ENCODE assay signal across 23 cellular contexts in the genomic region with DNA sequence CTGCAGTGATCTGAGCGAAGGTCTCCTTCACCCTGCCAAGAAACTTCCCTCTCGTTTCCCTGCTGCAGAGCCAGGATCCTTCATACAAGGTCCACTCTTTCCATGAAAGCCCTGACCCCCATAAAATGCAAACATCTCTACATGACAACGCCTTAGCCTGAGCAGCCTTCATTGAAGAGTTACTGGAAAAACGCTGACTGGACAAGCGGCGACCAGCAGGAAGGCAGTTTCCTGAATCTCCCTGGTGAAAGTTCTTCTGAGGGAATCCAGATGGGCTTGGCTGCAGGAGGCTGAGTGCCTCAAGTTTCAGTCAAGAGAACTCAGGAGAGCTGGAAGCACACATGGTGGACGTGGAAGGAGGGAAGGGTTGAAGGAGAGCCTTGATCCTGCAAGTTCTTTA. TPM values are rescaled to one million over a fixed set of nuclear protein-coding genes. Genes with fewer than 3 reads are reported as not detected.
DNase-seq lines count a peak whose midpoint lies in the region; ATAC-seq, FAIRE-seq and TF ChIP-seq lines count a peak whose summit lies in the region.
"Had no signal": no experiment of that assay in that cellular context is flagged by ENCODE, and none has a peak within 500 bp of the region (broad histone marks: within the 10 kb centered on the region; RNA-seq: fewer than 3 reads in every experiment).

No MANE protein-coding gene starts in this region.

- intact Hi-C loops in HepG2 (cut with micrococcal nuclease; ENCODE audit: unreplicated experiment) (no loop called here), right lobe of liver (cut with DNase I) (no loop called here)
- intact Hi-C loops in activated naive CD4-positive, alpha-beta T cell treated with anti-CD3 and anti-CD28 coated beads for 36 hours (cut with micrococcal nuclease), result no loop called here

- H3K9me3 ChIP-seq in HepG2 (ENCODE audit: low read length) (no peaks in the 10 kb centered on the region), right lobe of liver (no peaks in the 10 kb centered on the region), RWPE2 (ENCODE audit: severe bottlenecking) (no peaks in the 10 kb centered on the region)
- H3K9me3 ChIP-seq: HAP-1 had no signal

- H3K27me3 ChIP-seq in HepG2 (ENCODE audit: control insufficient read depth in 1 of 2, insufficient read depth in 2 of 2, low read length in 2 of 2), result peaks cover 0 to 25% of the 10 kb centered on the region in 2 experiments; a peak in 4 of 5 replicates
- H3K27me3 ChIP-seq in right lobe of liver, result no peaks in the 10 kb centered on the region
- no peaks in the 10 kb centered on the region for H3K27me3 ChIP-seq in RWPE2 (ENCODE audit: insufficient read depth, poor library complexity, severe bottlenecking)

- H3K4me1 ChIP-seq in HepG2 (ENCODE audit: insufficient read depth, low read length) (no peaks in the 10 kb centered on the region), right lobe of liver (no peaks in the 10 kb centered on the region), RWPE2 (ENCODE audit: insufficient read depth, poor library complexity, severe bottlenecking) (peaks cover 10% of the 10 kb centered on the region)
- H3K4me1 ChIP-seq: HAP-1 had no signal

- H4K20me1 ChIP-seq in HepG2 (ENCODE audit: insufficient read depth, low read length), result no peaks in the 10 kb centered on the region

- no peak overlapping the region for H3K27ac ChIP-seq in HepG2 (ENCODE audit: extremely low read length, insufficient read depth, low read length)
- no peak overlapping the region for H3K27ac ChIP-seq in right lobe of liver
- peak overlapping the region; percentile 57 for H3K27ac ChIP-seq in RWPE2 (ENCODE audit: poor library complexity, severe bottlenecking)
- H3K27ac ChIP-seq in epithelial cell of prostate, result peak overlapping the region; percentile 81

- H3K4me1 Mint-ChIP-seq in activated naive CD4-positive, alpha-beta T cell treated with anti-CD3 and anti-CD28 coated beads for 36 hours (ENCODE audit: low read depth), result no peaks in the 10 kb centered on the region
- H3K4me1 Mint-ChIP-seq: CD4-positive, alpha-beta memory T cell had no signal

- H2AFZ ChIP-seq in HepG2 (ENCODE audit: low read length), result no peak overlapping the region
- H2AFZ ChIP-seq: GM23338 had no signal

- H3K4me2 ChIP-seq in HepG2 (ENCODE audit: low read depth, low read length), result no peak overlapping the region
- H3K4me2 ChIP-seq: GM23338 had no signal

- POLR2A ChIA-PET in HepG2 (lab: Yijun Ruan, JAX), result no interaction called here

- no peaks in the 10 kb centered on the region for H3K9me3 Mint-ChIP-seq in activated naive CD4-positive, alpha-beta T cell treated with anti-CD3 and anti-CD28 coated beads for 36 hours
- H3K9me3 Mint-ChIP-seq: CD4-positive, alpha-beta memory T cell; GM23338; HFFc6 had no signal

- H3K4me3 ChIP-seq in HepG2 (replicated peaks in 1 of 3; ENCODE audit: insufficient read depth in 1 of 3, low read depth in 2 of 3, low read length in 3 of 3), result no peak overlapping the region
- no peak overlapping the region for H3K4me3 ChIP-seq in right lobe of liver
- no peak overlapping the region for H3K4me3 ChIP-seq in RWPE2 (ENCODE audit: severe bottlenecking)
- H3K4me3 ChIP-seq: GM23338, HAP-1 had no signal

- no peak overlapping the region for H3K4me3 Mint-ChIP-seq in activated naive CD4-positive, alpha-beta T cell treated with anti-CD3 and anti-CD28 coated beads for 36 hours
- H3K4me3 Mint-ChIP-seq: CD4-positive, alpha-beta memory T cell; GM23338 had no signal

- H3K27me3 Mint-ChIP-seq in activated naive CD4-positive, alpha-beta T cell treated with anti-CD3 and anti-CD28 coated beads for 36 hours (ENCODE audit: low read depth), result peaks cover 39% of the 10 kb centered on the region

- no peak for FAIRE-seq in HepG2 (lab: Jason Lieb, UNC)
- FAIRE-seq: G401.6, GM12892, GM19239, H54 had no signal

- in situ Hi-C loops in HepG2 (cut with HindIII; ENCODE audit: extremely low pct_ligation_motif_present, low pct_unique_long_range_greater_than_20kb), result no loop called here

- H3K36me3 ChIP-seq in HepG2 (replicated peaks in 1 of 2; ENCODE audit: control insufficient read depth in 1 of 2, insufficient read depth in 2 of 2, low read length in 2 of 2) (no peaks in the 10 kb centered on the region), right lobe of liver (no peaks in the 10 kb centered on the region), RWPE2 (ENCODE audit: low read depth) (no peaks in the 10 kb centered on the region)
- H3K36me3 ChIP-seq: HAP-1 had no signal

- no TSS peak for BruUV-seq in HepG2 (replicated peaks; lab: Mats Ljungman, UMichigan)

- TF ChIP-seq POLR2A in HepG2 (IDR thresholded peaks at IDR 0.05; ENCODE audit: insufficient read depth in 1 of 2, low read depth in 2 of 2, low read length in 2 of 2) (no peak), right lobe of liver (IDR thresholded peaks at IDR 0.05) (no peak)

- WGBS in HepG2 (ENCODE audit: low lambda C conversion rate), result 7% methylated on average over 7 of the region's 7 CpGs
- WGBS in right lobe of liver (ENCODE audit: insufficient coverage, low coverage, low lambda C conversion rate, missing lambda C conversion rate), result 33% methylated on average over 6 of the region's 7 CpGs

- H3K27ac Mint-ChIP-seq in activated naive CD4-positive, alpha-beta T cell treated with anti-CD3 and anti-CD28 coated beads for 36 hours, result no peak overlapping the region
- H3K27ac Mint-ChIP-seq: CD4-positive, alpha-beta memory T cell; GM23338; HFFc6 had no signal

- H3K79me2 ChIP-seq in HepG2 (ENCODE audit: insufficient read depth, low read length), result no peaks in the 10 kb centered on the region

- CTCF ChIA-PET in HepG2 (lab: Yijun Ruan, JAX; ENCODE audit: low intra/inter-chr PET ratio, low total read pairs), result no interaction called here
- CTCF ChIA-PET in activated naive CD4-positive, alpha-beta T cell treated with anti-CD3 and anti-CD28 coated beads for 36 hours (lab: Charles Lee), result interaction anchor here (0.6 to 3.0 kb wide), 2 partner anchors 16 to 347 kb away, joined by 4 to 20 read pairs; no protein-coding TSS in a partner anchor

- TF ChIP-seq EP300 in HepG2 (IDR thresholded peaks at IDR 0.05; ENCODE audit: low read depth in 2 of 2, low read length in 2 of 2), result no peak
- no peak for TF ChIP-seq EP300 in HepG2 (CRISPR knock-in tag; IDR thresholded peaks at IDR 0.05; ENCODE audit: borderline replicate concordance)

- TF ChIP-seq RAD21 in HepG2 (CRISPR knock-in tag; IDR thresholded peaks at IDR 0.05), result no peak

- H3K9ac ChIP-seq in HepG2 (ENCODE audit: insufficient read depth, low read depth, low read length), result no peak overlapping the region

- H3K36me3 Mint-ChIP-seq in activated naive CD4-positive, alpha-beta T cell treated with anti-CD3 and anti-CD28 coated beads for 36 hours (ENCODE audit: low read depth), result no peaks in the 10 kb centered on the region
- H3K36me3 Mint-ChIP-seq: CD4-positive, alpha-beta memory T cell had no signal

- no peak for DNase-seq in HepG2 (ENCODE audit: low spot score)
- DNase-seq in right lobe of liver, result no peak
- no peak for DNase-seq in RWPE2 (ENCODE audit: low spot score)
- no peak for DNase-seq in epithelial cell of prostate (ENCODE audit: low read depth, low spot score)
- no peak for DNase-seq in activated naive CD4-positive, alpha-beta T cell treated with anti-CD3 and anti-CD28 coated beads for 36 hours
- no peak for DNase-seq in NCI-H1436 treated with DMSO at 0.1 percent for 48 hours (lab: John Stamatoyannopoulos, UW)
- DNase-seq in activated gamma-delta T cell (lab: John Stamatoyannopoulos, UW), result no peak
- DNase-seq: 8988T; C1 segment of cervical spinal cord; Calu3; CD4-positive, alpha-beta memory T cell; COR-L47; DMS53; DND-41; HFFc6 had no signal

- TF ChIP-seq CTCF in HepG2 (CRISPR knock-in tag; IDR thresholded peaks at IDR 0.05) (no peak), right lobe of liver (IDR thresholded peaks at IDR 0.05) (no peak), RWPE2 (IDR thresholded peaks at IDR 0.05; ENCODE audit: poor library complexity, severe bottlenecking) (no peak)

- no peak for ATAC-seq in HepG2
- no peak for ATAC-seq in right lobe of liver
- no peak for ATAC-seq in RWPE2 (ENCODE audit: low read depth)
- ATAC-seq: GM23338 had no signal

TF ChIP-seq in HepG2, 621 proteins besides CTCF, POLR2A, EP300 and RAD21:
- TF ChIP-seq MAFK (conservative IDR thresholded peaks at IDR 0.05 in 1 of 2, IDR thresholded peaks at IDR 0.05 in 1 of 2; ENCODE audit: low read length in 2 of 2), result peak; percentile 68 to 73
- peak; percentile 49 for TF ChIP-seq MAFF (IDR thresholded peaks at IDR 0.05; ENCODE audit: low read depth, low read length)
- no peak for TF ChIP-seq ZNF768 (CRISPR knock-in tag; IDR thresholded peaks at IDR 0.05)

RNA-seq across cellular contexts. Expression of a gene that starts 17.7 kb away (rescaled TPM):
- total RNA-seq in HepG2 (2016; rRNA removed; fragmentation: Illumina TruSeq; extraction: Trizol) (not detected in 2 replicates), right lobe of liver (not detected)
- not detected in 2 replicates for total RNA-seq in HepG2 (2016; cell fraction: cytosol; rRNA removed; fragmentation: Illumina TruSeq; extraction: Trizol; ENCODE audit: low read depth)
- not detected in 2 replicates for total RNA-seq in HepG2 (2016; cell fraction: insoluble cytoplasmic fraction; rRNA removed; fragmentation: Illumina TruSeq; extraction: Trizol)
- not detected in 2 replicates for total RNA-seq in HepG2 (2016; cell fraction: membrane; rRNA removed; fragmentation: Illumina TruSeq; extraction: Trizol)
- not detected in 2 replicates for total RNA-seq in HepG2 (2016; cell fraction: nucleus; rRNA removed; fragmentation: Illumina TruSeq; extraction: Trizol)
- polyA plus RNA-seq in HepG2 (2011; rRNA removed), result not detected in 2 replicates
- polyA plus RNA-seq in HepG2 (2011; cell fraction: cytosol; rRNA removed), result not detected in 2 replicates
- not detected in 2 replicates for polyA plus RNA-seq in HepG2 (2011; cell fraction: nucleus; rRNA removed)
- polyA plus RNA-seq in HepG2 (2012), result not detected in 2 replicates
- polyA plus RNA-seq in HepG2 (2016; cell fraction: cytosol; fragmentation: Illumina TruSeq; extraction: Trizol; ENCODE audit: low read depth), result not detected in 2 replicates
- not detected in 2 replicates for polyA plus RNA-seq in HepG2 (2016; cell fraction: insoluble cytoplasmic fraction; fragmentation: Illumina TruSeq; extraction: Trizol; ENCODE audit: low read depth)
- not detected in 2 replicates for polyA plus RNA-seq in HepG2 (2016; cell fraction: membrane; fragmentation: Illumina TruSeq; extraction: Trizol; ENCODE audit: low read depth)
- not detected in 2 replicates for polyA plus RNA-seq in HepG2 (2016; cell fraction: nucleus; fragmentation: Illumina TruSeq; extraction: Trizol; ENCODE audit: insufficient read depth, low read depth)
- polyA minus RNA-seq in HepG2 (2011; rRNA and poly(A)+ RNA removed; ENCODE audit: low replicate concordance), result not detected in 2 replicates
- polyA minus RNA-seq in HepG2 (2011; cell fraction: cytosol; rRNA and poly(A)+ RNA removed), result not detected in 2 replicates
- polyA minus RNA-seq in HepG2 (2011; cell fraction: nucleus; rRNA and poly(A)+ RNA removed), result not detected in 2 replicates
- total RNA-seq in activated naive CD4-positive, alpha-beta T cell treated with anti-CD3 and anti-CD28 coated beads for 36 hours, result not detected
- total RNA-seq: A673; Calu3; CD4-positive, alpha-beta memory T cell; GM23338; HFFc6 had no signal
- polyA plus RNA-seq: BJ; CD4-positive, alpha-beta memory T cell; GM23338 had no signal

Comparison
In these comparisons a context has a peak if more than half of its experiments do, and no peak if none do; other contexts are left out.
1. H3K27ac ChIP-seq: peak in RWPE2 (single experiment) and epithelial cell of prostate (single experiment); none in HepG2 (single experiment) and right lobe of liver (0 of 3).